In genomic region chr22:49930128-49930527, GRCh38 we compare ENCODE assay signal across 15 cellular contexts. TPM values are rescaled to one million over a fixed set of nuclear protein-coding genes. Genes with fewer than 3 reads are reported as not detected.
A peak's percentile ranks its signal among the peaks of the same experiment; 100 is the strongest.
DNase-seq lines count a peak whose midpoint lies in the region; ATAC-seq, FAIRE-seq and TF ChIP-seq lines count a peak whose summit lies in the region.
"Had no signal": no experiment of that assay in that cellular context is flagged by ENCODE, and none has a peak within 500 bp of the region (broad histone marks: within the 10 kb centered on the region; RNA-seq: fewer than 3 reads in every experiment).

No MANE protein-coding gene starts in this region.

- H3K18ac ChIP-seq in neuronal stem cell (ENCODE audit: low read length), result peak overlapping the region; percentile 44

- 65% methylated on average over 4 of the region's 15 CpGs for WGBS in A549 (ENCODE audit: missing lambda C conversion rate)
- no CpG with 5 or more reads among the region's 15 CpGs for WGBS in neuronal stem cell (ENCODE audit: extremely low coverage in 2 of 2, insufficient read length in 2 of 2, insufficient replicate concordance in 1 of 2), 2 donors

- H4K91ac ChIP-seq in neuronal stem cell (ENCODE audit: low read depth, low read length, poor library complexity), result no peak overlapping the region

- H2BK15ac ChIP-seq in neuronal stem cell (ENCODE audit: low read length), result peak overlapping the region; percentile 96

- H3K4me2 ChIP-seq in A549, result peak overlapping the region; percentile 81; the same call in 1 of the 3 replicates
- peak overlapping the region; percentile 97 for H3K4me2 ChIP-seq in DOHH2 (ENCODE audit: low read length)
- H3K4me2 ChIP-seq in neuronal stem cell (ENCODE audit: insufficient read depth, low read length, poor library complexity, severe bottlenecking), result no peak overlapping the region

- H3K4me1 ChIP-seq in A549 (peaks cover 20% of the 10 kb centered on the region), DOHH2 (ENCODE audit: control insufficient read depth, low read length) (peaks cover 82% of the 10 kb centered on the region), neuronal stem cell (ENCODE audit: control insufficient read depth in 2 of 2, insufficient read depth in 1 of 2, low read depth in 1 of 2, low read length in 2 of 2) (peaks cover 5 to 7% of the 10 kb centered on the region in 2 donors), HAP-1 (peaks cover 4% of the 10 kb centered on the region)
- H3K4me1 ChIP-seq: foreskin keratinocyte, neural progenitor cell had no signal

- intact Hi-C loops in activated T-helper 2 cell treated with anti-CD3 and anti-CD28 coated beads, Interferon-gamma antibody, Interleukin-2, Interleukin-4, amounts not matched to agents 10 μg/mL and 5 μg/mL and 100 μg/mL, durations not matched to agents 14 hours and 24 hours and 36 hours (cut with micrococcal nuclease), result loop anchor here (5.0 kb wide), 2 partner anchors 87 to 262 kb away; no protein-coding TSS in a partner anchor

- H2BK120ac ChIP-seq in neuronal stem cell (ENCODE audit: low read depth, low read length), result no peak overlapping the region

- H3K4ac ChIP-seq in neuronal stem cell (ENCODE audit: low read length), result no peak overlapping the region

- H3K36me3 Mint-ChIP-seq in activated T-helper 2 cell treated with anti-CD3 and anti-CD28 coated beads, Interferon-gamma antibody, Interleukin-2, Interleukin-4, amounts not matched to agents 10 μg/mL and 5 μg/mL and 100 μg/mL, durations not matched to agents 14 hours and 24 hours and 36 hours (ENCODE audit: low read depth), result peaks cover 18% of the 10 kb centered on the region

- H3K27me3 ChIP-seq in DOHH2 (ENCODE audit: control insufficient read depth, low read length), result no peaks in the 10 kb centered on the region
- H3K27me3 ChIP-seq in neuronal stem cell (ENCODE audit: control insufficient read depth in 3 of 3, insufficient read depth in 3 of 3, low read depth in 1 of 3, low read length in 3 of 3), result peaks cover 0 to 12% (median 10%) of the 10 kb centered on the region in 3 experiments
- no peaks in the 10 kb centered on the region for H3K27me3 ChIP-seq in HAP-1 (ENCODE audit: low read depth)

- H2AK5ac ChIP-seq in neuronal stem cell (ENCODE audit: low read depth, low read length), result peak overlapping the region; percentile 96

- H3K14ac ChIP-seq in neuronal stem cell (ENCODE audit: low read length), result peak overlapping the region; percentile 61

- H3K79me2 ChIP-seq in DOHH2 (ENCODE audit: control insufficient read depth, low read length), result peaks cover 19% of the 10 kb centered on the region

- peaks cover 27% of the 10 kb centered on the region for H3K4me1 Mint-ChIP-seq in activated T-helper 2 cell treated with anti-CD3 and anti-CD28 coated beads, Interferon-gamma antibody, Interleukin-2, Interleukin-4, amounts not matched to agents 10 μg/mL and 5 μg/mL and 100 μg/mL, durations not matched to agents 14 hours and 24 hours and 36 hours (ENCODE audit: low read depth)

- H2AFZ ChIP-seq in neuronal stem cell (ENCODE audit: low read length), result peak overlapping the region; percentile 92
- H2AFZ ChIP-seq: neural progenitor cell had no signal

- H4K8ac ChIP-seq in neuronal stem cell (ENCODE audit: low read depth, low read length), result no peak overlapping the region

- no peaks in the 10 kb centered on the region for H3K9me2 ChIP-seq in DOHH2 (replicated peaks; ENCODE audit: control insufficient read depth, low read length)

- H3K27me3 Mint-ChIP-seq in activated T-helper 2 cell treated with anti-CD3 and anti-CD28 coated beads, Interferon-gamma antibody, Interleukin-2, Interleukin-4, amounts not matched to agents 10 μg/mL and 5 μg/mL and 100 μg/mL, durations not matched to agents 14 hours and 24 hours and 36 hours (ENCODE audit: low read depth), result no peaks in the 10 kb centered on the region
- H3K27me3 Mint-ChIP-seq: activated CD8-positive, alpha-beta memory T cell treated with anti-CD3 and anti-CD28 coated beads, Interleukin-2, amount 10 ng/mL, durations not matched to agents 7 days and 5 days; activated naive CD8-positive, alpha-beta T cell treated with anti-CD3 and anti-CD28 coated beads, Interleukin-2, amount 10 ng/mL, durations not matched to agents 7 days and 5 days had no signal

- TF ChIP-seq CTCF in A549 (IDR thresholded peaks at IDR 0.05) (no peak), DOHH2 (IDR thresholded peaks at IDR 0.05; ENCODE audit: low read depth, low read length, poor library complexity, severe bottlenecking) (no peak)

- H3K23ac ChIP-seq in neuronal stem cell (ENCODE audit: low read depth, low read length, poor library complexity), result peak overlapping the region; percentile 85

- peak in 1 of 2 experiments; percentile 7; a peak in 2 of 6 replicates for ATAC-seq in A549
- no peak for ATAC-seq in HG02973 (IDR thresholded peaks at IDR 0.05; ENCODE audit: unreplicated experiment)

- no peak overlapping the region for H3K27ac Mint-ChIP-seq in activated T-helper 2 cell treated with anti-CD3 and anti-CD28 coated beads, Interferon-gamma antibody, Interleukin-2, Interleukin-4, amounts not matched to agents 10 μg/mL and 5 μg/mL and 100 μg/mL, durations not matched to agents 14 hours and 24 hours and 36 hours
- H3K27ac Mint-ChIP-seq: activated CD8-positive, alpha-beta memory T cell treated with anti-CD3 and anti-CD28 coated beads, Interleukin-2, amount 10 ng/mL, durations not matched to agents 7 days and 5 days; neural progenitor cell had no signal

- in situ Hi-C loops in HAP-1 (cut with MboI; ENCODE audit: low sequenced_read_pairs), result loop anchor here (5.0 kb wide), 2 partner anchors 102 to 282 kb away; no protein-coding TSS in a partner anchor

- H3K9me3 ChIP-seq in A549 (no peaks in the 10 kb centered on the region), DOHH2 (ENCODE audit: control insufficient read depth, insufficient read depth, low read length) (no peaks in the 10 kb centered on the region), neuronal stem cell (replicated peaks in 1 of 2; ENCODE audit: control insufficient read depth in 2 of 2, insufficient read depth in 1 of 2, low read depth in 1 of 2, low read length in 2 of 2) (no peaks in the 10 kb centered on the region), HAP-1 (no peaks in the 10 kb centered on the region)
- H3K9me3 ChIP-seq: sigmoid colon had no signal

- H2BK12ac ChIP-seq in neuronal stem cell (ENCODE audit: low read length), result peak overlapping the region; percentile 59

- H3K4me3 Mint-ChIP-seq in activated T-helper 2 cell treated with anti-CD3 and anti-CD28 coated beads, Interferon-gamma antibody, Interleukin-2, Interleukin-4, amounts not matched to agents 10 μg/mL and 5 μg/mL and 100 μg/mL, durations not matched to agents 14 hours and 24 hours and 36 hours (ENCODE audit: low read depth), result peak overlapping the region; percentile 13
- H3K4me3 Mint-ChIP-seq: activated CD8-positive, alpha-beta memory T cell treated with anti-CD3 and anti-CD28 coated beads, Interleukin-2, amount 10 ng/mL, durations not matched to agents 7 days and 5 days; activated naive CD8-positive, alpha-beta T cell treated with anti-CD3 and anti-CD28 coated beads, Interleukin-2, amount 10 ng/mL, durations not matched to agents 7 days and 5 days had no signal

- CTCF ChIA-PET in A549 (lab: Yijun Ruan, JAX), result interaction anchor here (0.8 to 3.6 kb wide), 19 partner anchors 8 to 307 kb away, joined by 3 to 49 read pairs (median 4); no protein-coding TSS in a partner anchor

- DNase-seq in A549 (ENCODE audit: low read depth in 1 of 2, low spot score in 1 of 2), result no peak
- DNase-seq in activated T-helper 2 cell treated with anti-CD3 and anti-CD28 coated beads, Interferon-gamma antibody, Interleukin-2, Interleukin-4, amounts not matched to agents 10 μg/mL and 5 μg/mL and 100 μg/mL, durations not matched to agents 14 hours and 24 hours and 36 hours (ENCODE audit: low spot score), result no peak
- no peak for DNase-seq in neuronal stem cell (ENCODE audit: low spot score)
- DNase-seq in AG08395 (ENCODE audit: low spot score), result no peak
- no peak for DNase-seq in HAP-1 (ENCODE audit: low spot score in 2 of 2)
- no peak for DNase-seq in middle frontal gyrus (ENCODE audit: extremely low spot score, low spot score)

- H3K4me3 ChIP-seq in A549, result no peak overlapping the region
- peak overlapping the region; percentile 74 for H3K4me3 ChIP-seq in DOHH2 (ENCODE audit: low read length)
- no peak overlapping the region for H3K4me3 ChIP-seq in neuronal stem cell (ENCODE audit: low read length in 2 of 2)
- no peak overlapping the region for H3K4me3 ChIP-seq in HAP-1
- H3K4me3 ChIP-seq: lung had no signal

- TF ChIP-seq POLR2A in A549 (IDR thresholded peaks at IDR 0.05; ENCODE audit: low read length), result no peak

- H3F3A ChIP-seq in DOHH2 (ENCODE audit: control insufficient read depth, insufficient read depth), result peaks cover 46% of the 10 kb centered on the region

- H4K20me1 ChIP-seq in DOHH2 (ENCODE audit: control insufficient read depth, insufficient read depth, low read depth, low read length), result no peaks in the 10 kb centered on the region

- H3K27ac ChIP-seq in A549 (peak overlapping the region in 1 of 2 experiments; percentile 26; a peak in 1 of 6 replicates), DOHH2 (ENCODE audit: low read depth, low read length) (peak overlapping the region; percentile 91), neuronal stem cell (replicated peaks; ENCODE audit: low read length) (no peak overlapping the region)
- H3K27ac ChIP-seq: foreskin keratinocyte, neural progenitor cell had no signal

- H3K9ac ChIP-seq in neuronal stem cell (ENCODE audit: low read depth, low read length, poor library complexity), result peak overlapping the region; percentile 72
- H3K9ac ChIP-seq: neural progenitor cell had no signal

- no peak for TF ChIP-seq RAD21 in A549 (conservative IDR thresholded peaks at IDR 0.05 in 1 of 2, IDR thresholded peaks at IDR 0.05 in 1 of 2)

- H2BK5ac ChIP-seq in neuronal stem cell (ENCODE audit: low read length), result peak overlapping the region; percentile 71

- FAIRE-seq in A549 (lab: Jason Lieb, UNC), result no peak
- FAIRE-seq: endometrium had no signal

- TF ChIP-seq EP300 in A549 (IDR thresholded peaks at IDR 0.05), result no peak

- peaks cover 3% of the 10 kb centered on the region for H3K79me1 ChIP-seq in neuronal stem cell (ENCODE audit: low read depth, low read length)

- H3K9me3 Mint-ChIP-seq in activated T-helper 2 cell treated with anti-CD3 and anti-CD28 coated beads, Interferon-gamma antibody, Interleukin-2, Interleukin-4, amounts not matched to agents 10 μg/mL and 5 μg/mL and 100 μg/mL, durations not matched to agents 14 hours and 24 hours and 36 hours, result no peaks in the 10 kb centered on the region
- H3K9me3 Mint-ChIP-seq: activated naive CD8-positive, alpha-beta T cell treated with anti-CD3 and anti-CD28 coated beads, Interleukin-2, amount 10 ng/mL, durations not matched to agents 7 days and 5 days; neural progenitor cell had no signal

- POLR2A ChIA-PET in A549 (lab: Yijun Ruan, JAX), result interaction anchor here (2.0 kb wide), 1 partner anchor 101 kb away, joined by 7 read pairs; no protein-coding TSS in a partner anchor

- H3K36me3 ChIP-seq in DOHH2 (ENCODE audit: control insufficient read depth, low read length), result peaks cover 38% of the 10 kb centered on the region
- H3K36me3 ChIP-seq in neuronal stem cell (replicated peaks in 1 of 2; ENCODE audit: control insufficient read depth in 2 of 2, insufficient read depth in 2 of 2, low read length in 2 of 2), result peaks cover 0 to 3% of the 10 kb centered on the region in 2 donors
- 0 out of 2 replicates have a peak, but pooled peaks cover 5% of the 10 kb centered on the region for H3K36me3 ChIP-seq in HAP-1 (replicated peaks)
- H3K36me3 ChIP-seq: neural progenitor cell had no signal

RNA-seq across cellular contexts. Expression of gene CRELD2, which starts 11.7 kb away (rescaled TPM):
- polyA plus RNA-seq in A549 (2011; rRNA removed) (14.4 and 15.1 TPM in 2 replicates), A549 (2017; fragmentation: RNase III; extraction: RNeasy Plus Mini Kit Qiagen cat#74134 plus additional on column Dnase treatment) (18.7 to 20.6 TPM (median 18.7 TPM) in 3 replicates)
- polyA plus RNA-seq in A549 (2012; cell fraction: cytosol; rRNA removed), result 44.0 and 51.4 TPM in 2 replicates
- 63.9 and 67.7 TPM in 2 replicates for polyA plus RNA-seq in A549 (2012; cell fraction: nucleus; rRNA removed)
- 3.6 TPM in 2 replicates for polyA minus RNA-seq in A549 (2011; rRNA and poly(A)+ RNA removed)
- 49.9 and 52.9 TPM in 2 replicates for total RNA-seq in activated T-helper 2 cell treated with anti-CD3 and anti-CD28 coated beads, Interferon-gamma antibody, Interleukin-2, Interleukin-4, amounts not matched to agents 10 μg/mL and 5 μg/mL and 100 μg/mL, durations not matched to agents 14 hours and 24 hours and 36 hours
- polyA plus RNA-seq in neuronal stem cell (2013, experiment 1 of 2), result 12.6 TPM
- 12.2 TPM for polyA plus RNA-seq in neuronal stem cell (2013, experiment 2 of 2)

RNA-seq across cellular contexts. Expression of gene ALG12, which starts 11.9 kb away (rescaled TPM):
- polyA plus RNA-seq in A549 (2011; rRNA removed), result 4.4 and 5.2 TPM in 2 replicates
- 8.9 and 13.6 TPM in 2 replicates for polyA plus RNA-seq in A549 (2012; cell fraction: cytosol; rRNA removed)
- 16.7 and 19.5 TPM in 2 replicates for polyA plus RNA-seq in A549 (2012; cell fraction: nucleus; rRNA removed)
- polyA plus RNA-seq in A549 (2017; fragmentation: RNase III; extraction: RNeasy Plus Mini Kit Qiagen cat#74134 plus additional on column Dnase treatment), result 6.3 to 9.0 TPM (median 7.7 TPM) in 3 replicates
- polyA minus RNA-seq in A549 (2011; rRNA and poly(A)+ RNA removed), result 5.8 and 8.2 TPM in 2 replicates
- 15.5 and 16.5 TPM in 2 replicates for total RNA-seq in activated T-helper 2 cell treated with anti-CD3 and anti-CD28 coated beads, Interferon-gamma antibody, Interleukin-2, Interleukin-4, amounts not matched to agents 10 μg/mL and 5 μg/mL and 100 μg/mL, durations not matched to agents 14 hours and 24 hours and 36 hours
- 9.3 TPM for polyA plus RNA-seq in neuronal stem cell (2013, experiment 1 of 2)
- 9.1 TPM for polyA plus RNA-seq in neuronal stem cell (2013, experiment 2 of 2)

RNA-seq across cellular contexts. Expression of gene PIM3, which starts 30.4 kb away (rescaled TPM):
- polyA plus RNA-seq in A549 (2011; rRNA removed), result 3.8 and 4.4 TPM in 2 replicates
- polyA plus RNA-seq in A549 (2012; cell fraction: cytosol; rRNA removed), result 17.0 and 25.0 TPM in 2 replicates
- 45.2 and 46.5 TPM in 2 replicates for polyA plus RNA-seq in A549 (2012; cell fraction: nucleus; rRNA removed)
- 10.3 to 11.3 TPM (median 11.2 TPM) in 3 replicates for polyA plus RNA-seq in A549 (2017; fragmentation: RNase III; extraction: RNeasy Plus Mini Kit Qiagen cat#74134 plus additional on column Dnase treatment)
- 1.6 and 3.0 TPM in 2 replicates for polyA minus RNA-seq in A549 (2011; rRNA and poly(A)+ RNA removed)
- 215 TPM in 2 replicates for total RNA-seq in activated T-helper 2 cell treated with anti-CD3 and anti-CD28 coated beads, Interferon-gamma antibody, Interleukin-2, Interleukin-4, amounts not matched to agents 10 μg/mL and 5 μg/mL and 100 μg/mL, durations not matched to agents 14 hours and 24 hours and 36 hours
- polyA plus RNA-seq in neuronal stem cell (2013, experiment 1 of 2), result 38.0 TPM
- 37.0 TPM for polyA plus RNA-seq in neuronal stem cell (2013, experiment 2 of 2)
